Comparison of ENCODE assay signal across 6 cellular contexts in genomic region chr20:7420345-7420744, GRCh38.
"Had no signal": no experiment of that assay in that cellular context is flagged by ENCODE, and none has a peak within 500 bp of the region (broad histone marks: within the 10 kb centered on the region; RNA-seq: fewer than 3 reads in every experiment).

No MANE protein-coding gene starts in this region.

- H3K36me3 Mint-ChIP-seq: IgD-negative memory B cell had no signal

- H3K4me3 Mint-ChIP-seq: IgD-negative memory B cell had no signal

- H3K4me3 ChIP-seq: K562 had no signal

- DNase-seq: IMR-90, KBM-7 had no signal

- H3K27me3 Mint-ChIP-seq: IgD-negative memory B cell had no signal

- H3K27ac Mint-ChIP-seq: IgD-negative memory B cell had no signal

- H3K27ac ChIP-seq: HL-60 had no signal

- ATAC-seq: HepG2, K562 had no signal

- H3K4me1 Mint-ChIP-seq: IgD-negative memory B cell had no signal
